ENCODE assay signal across 12 cellular contexts in genomic region chr10:46031648-46032532, GRCh38. TPM values are rescaled to one million over a fixed set of nuclear protein-coding genes. Genes with fewer than 3 reads are reported as not detected.
DNase-seq lines count a peak whose midpoint lies in the region; ATAC-seq, FAIRE-seq and TF ChIP-seq lines count a peak whose summit lies in the region.
"Had no signal": no experiment of that assay in that cellular context is flagged by ENCODE, and none has a peak within 500 bp of the region (broad histone marks: within the 10 kb centered on the region; RNA-seq: fewer than 3 reads in every experiment).

No MANE protein-coding gene starts in this region.

- peaks cover 0 to 7% of the 10 kb centered on the region in 2 donors for H3K27me3 Mint-ChIP-seq in CD4-positive, alpha-beta memory T cell
- H3K27me3 Mint-ChIP-seq in brain: peaks cover 3% of the 10 kb centered on the region
- H3K27me3 Mint-ChIP-seq in natural killer cell treated with Interleukin-12 subunit alpha and Interleukin-12 subunit beta and Interleukin-15 and Interleukin-18, amount 100 ng/mL, for 72 hours: peaks cover 0 to 8% of the 10 kb centered on the region in 2 donors

- no peaks in the 10 kb centered on the region for H3K9me3 ChIP-seq in CD4-positive, alpha-beta memory T cell (ENCODE audit: control insufficient read depth in 1 of 2, low read length in 2 of 2)
- H3K9me3 ChIP-seq: Peyer's patch had no signal

- intact Hi-C loops in CD4-positive, alpha-beta memory T cell (cut with micrococcal nuclease): loop anchor here (5.0 to 10.0 kb wide), 2 partner anchors 75 to 233 kb away; no protein-coding TSS in a partner anchor
- intact Hi-C loops in Right ventricle myocardium superior (cut with DNase I): no loop called here

- H3K9me3 Mint-ChIP-seq in CD4-positive, alpha-beta memory T cell: no peaks in the 10 kb centered on the region
- H3K9me3 Mint-ChIP-seq in brain: peaks cover 0 to 2% (median 0%) of the 10 kb centered on the region in 5 experiments
- no peaks in the 10 kb centered on the region for H3K9me3 Mint-ChIP-seq in natural killer cell treated with Interleukin-12 subunit alpha and Interleukin-12 subunit beta and Interleukin-15 and Interleukin-18, amount 100 ng/mL, for 72 hours

- no peak overlapping the region for H3K4me3 ChIP-seq in CD4-positive, alpha-beta memory T cell (ENCODE audit: low read length in 2 of 2)
- H3K4me3 ChIP-seq: Peyer's patch had no signal

- no peaks in the 10 kb centered on the region for H3K27me3 ChIP-seq in CD4-positive, alpha-beta memory T cell (ENCODE audit: insufficient read depth, low read length)
- H3K27me3 ChIP-seq: Peyer's patch had no signal

- no peak for ATAC-seq in natural killer cell treated with Interleukin-12 subunit alpha and Interleukin-12 subunit beta and Interleukin-15 and Interleukin-18, amount 100 ng/mL, for 72 hours
- ATAC-seq in Right ventricle myocardium superior (ENCODE audit: poor library complexity) (no peak), HG03108 (IDR thresholded peaks at IDR 0.05; ENCODE audit: unreplicated experiment) (no peak), GM18858 (IDR thresholded peaks at IDR 0.05; ENCODE audit: unreplicated experiment) (no peak)

- no peak for FAIRE-seq in HTR-8/SVneo (lab: Jason Lieb, UNC)
- FAIRE-seq: H54 had no signal

- H3K27ac Mint-ChIP-seq in CD4-positive, alpha-beta memory T cell: peak overlapping the region in 5 of 7 donors; percentile 2 to 68 (median 58)
- peak overlapping the region; percentile 6 to 84 (median 47) for H3K27ac Mint-ChIP-seq in brain
- H3K27ac Mint-ChIP-seq in natural killer cell treated with Interleukin-12 subunit alpha and Interleukin-12 subunit beta and Interleukin-15 and Interleukin-18, amount 100 ng/mL, for 72 hours: peak overlapping the region; percentile 24 to 70

- H3K4me1 ChIP-seq in CD4-positive, alpha-beta memory T cell (ENCODE audit: insufficient read depth, low read length): peaks cover 34% of the 10 kb centered on the region

- DNase-seq in CD4-positive, alpha-beta memory T cell: no peak
- DNase-seq in HuH-7 (ENCODE audit: low spot score) (peak; percentile 55), HTR-8/SVneo (ENCODE audit: insufficient read length, low spot score) (no peak), Right ventricle myocardium superior (no peak)
- no peak for DNase-seq in natural killer cell treated with Interleukin-12 subunit alpha and Interleukin-12 subunit beta and Interleukin-15 and Interleukin-18, amount 100 ng/mL, for 72 hours (ENCODE audit: low spot score)
- DNase-seq: caudate nucleus; Peyer's patch; stimulated activated naive CD4-positive, alpha-beta T cell had no signal

- no peak for TF ChIP-seq CTCF in brain (conservative IDR thresholded peaks at IDR 0.05)

- no peak overlapping the region for H3K27ac ChIP-seq in CD4-positive, alpha-beta memory T cell (ENCODE audit: low read depth, low read length)

- peak overlapping the region in 7 of 8 donors; percentile 6 to 70 (median 35) for H3K4me3 Mint-ChIP-seq in CD4-positive, alpha-beta memory T cell
- peak overlapping the region in 4 of 5 experiments; percentile 37 to 82 (median 48) for H3K4me3 Mint-ChIP-seq in brain
- peak overlapping the region; percentile 26 for H3K4me3 Mint-ChIP-seq in natural killer cell treated with Interleukin-12 subunit alpha and Interleukin-12 subunit beta and Interleukin-15 and Interleukin-18, amount 100 ng/mL, for 72 hours

- peaks cover 25 to 40% (median 33%) of the 10 kb centered on the region in 4 donors for H3K4me1 Mint-ChIP-seq in CD4-positive, alpha-beta memory T cell
- peaks cover 40% of the 10 kb centered on the region for H3K4me1 Mint-ChIP-seq in brain
- peaks cover 31 to 33% of the 10 kb centered on the region in 2 donors for H3K4me1 Mint-ChIP-seq in natural killer cell treated with Interleukin-12 subunit alpha and Interleukin-12 subunit beta and Interleukin-15 and Interleukin-18, amount 100 ng/mL, for 72 hours (ENCODE audit: low read depth in 2 of 2)

- POLR2A ChIA-PET in CD4-positive, alpha-beta memory T cell (lab: Charles Lee; ENCODE audit: partially characterized antibody): interaction anchor here (0.7 to 1.6 kb wide), 2 partner anchors 14 to 61 kb away, joined by 3 to 5 read pairs; no protein-coding TSS in a partner anchor

- peaks cover 5% of the 10 kb centered on the region for H3K36me3 ChIP-seq in CD4-positive, alpha-beta memory T cell (ENCODE audit: insufficient read depth, low read length)
- H3K36me3 ChIP-seq: Peyer's patch had no signal

- H3K36me3 Mint-ChIP-seq in CD4-positive, alpha-beta memory T cell: peaks cover 3 to 13% of the 10 kb centered on the region in 2 donors
- no peaks in the 10 kb centered on the region for H3K36me3 Mint-ChIP-seq in brain
- no peaks in the 10 kb centered on the region for H3K36me3 Mint-ChIP-seq in natural killer cell treated with Interleukin-12 subunit alpha and Interleukin-12 subunit beta and Interleukin-15 and Interleukin-18, amount 100 ng/mL, for 72 hours

- CTCF ChIA-PET in CD4-positive, alpha-beta memory T cell (lab: Charles Lee; ENCODE audit: partially characterized antibody): interaction anchor here (0.7 to 2.4 kb wide), 9 partner anchors 8 to 1671 kb away, joined by 3 to 10 read pairs (median 3); no protein-coding TSS in a partner anchor

RNA-seq across cellular contexts. Expression of gene NCOA4, which starts 1.5 kb away (rescaled TPM):
- total RNA-seq in CD4-positive, alpha-beta memory T cell: 10 to 100 TPM; 71.1 to 71.9 TPM
- 100 to 1,000 TPM; 165 to 246 TPM for polyA plus RNA-seq in CD4-positive, alpha-beta memory T cell
- 76.5 TPM for polyA plus RNA-seq in brain (ENCODE audit: insufficient read depth, low read depth, low replicate concordance)
- 100 to 1,000 TPM; 101 to 129 TPM for total RNA-seq in natural killer cell treated with Interleukin-12 subunit alpha and Interleukin-12 subunit beta and Interleukin-15 and Interleukin-18, amount 100 ng/mL, for 72 hours
- total RNA-seq in Right ventricle myocardium superior: 282 TPM

RNA-seq across cellular contexts. Expression of gene MSMB, which starts 14.2 kb away (rescaled TPM):
- total RNA-seq in CD4-positive, alpha-beta memory T cell: not detected
- polyA plus RNA-seq in CD4-positive, alpha-beta memory T cell: not detected
- polyA plus RNA-seq in brain (ENCODE audit: insufficient read depth, low read depth, low replicate concordance): not detected
- not detected for total RNA-seq in natural killer cell treated with Interleukin-12 subunit alpha and Interleukin-12 subunit beta and Interleukin-15 and Interleukin-18, amount 100 ng/mL, for 72 hours
- not detected for total RNA-seq in Right ventricle myocardium superior
- total RNA-seq: Peyer's patch had no signal

RNA-seq across cellular contexts. Expression of gene TIMM23, which starts 59.6 kb away (rescaled TPM):
- 10 to 100 TPM; 25.0 to 25.5 TPM for total RNA-seq in CD4-positive, alpha-beta memory T cell
- 10 to 100 TPM; 62.8 to 66.6 TPM for polyA plus RNA-seq in CD4-positive, alpha-beta memory T cell
- polyA plus RNA-seq in brain (ENCODE audit: insufficient read depth, low read depth, low replicate concordance): 70.9 TPM
- total RNA-seq in natural killer cell treated with Interleukin-12 subunit alpha and Interleukin-12 subunit beta and Interleukin-15 and Interleukin-18, amount 100 ng/mL, for 72 hours: 10 to 100 TPM; 71.6 to 80.1 TPM
- total RNA-seq in Right ventricle myocardium superior: 86.0 TPM
